In genomic region chr3:34183581-34184313, GRCh38 we compare ENCODE assay signal across 1 cellular context.
TF ChIP-seq lines count a peak whose summit lies in the region.

No MANE protein-coding gene starts in this region.

TF ChIP-seq in H1, 55 proteins besides CTCF, POLR2A, EP300 and RAD21 (continued from another document):
- TF ChIP-seq ATF2 (IDR thresholded peaks at IDR 0.05; ENCODE audit: low read length) (no peak), ZNF274 (IDR thresholded peaks at IDR 0.05; ENCODE audit: borderline replicate concordance, extremely low read depth, low read length) (no peak), NANOG (IDR thresholded peaks at IDR 0.05; ENCODE audit: insufficient read depth, low read depth, low read length, poor library complexity, severe bottlenecking) (no peak), SP1 (IDR thresholded peaks at IDR 0.05; ENCODE audit: low read depth, low read length) (no peak), CHD7 (IDR thresholded peaks at IDR 0.05; ENCODE audit: insufficient replicate concordance, low read length) (no peak), HDAC6 (IDR thresholded peaks at IDR 0.05; ENCODE audit: low read depth, low read length) (no peak), POLR2AphosphoS5 (IDR thresholded peaks at IDR 0.05; ENCODE audit: low read depth, low read length) (no peak), TAF1 (IDR thresholded peaks at IDR 0.05; ENCODE audit: low read depth, low read length) (no peak)
